In the genomic region with DNA sequence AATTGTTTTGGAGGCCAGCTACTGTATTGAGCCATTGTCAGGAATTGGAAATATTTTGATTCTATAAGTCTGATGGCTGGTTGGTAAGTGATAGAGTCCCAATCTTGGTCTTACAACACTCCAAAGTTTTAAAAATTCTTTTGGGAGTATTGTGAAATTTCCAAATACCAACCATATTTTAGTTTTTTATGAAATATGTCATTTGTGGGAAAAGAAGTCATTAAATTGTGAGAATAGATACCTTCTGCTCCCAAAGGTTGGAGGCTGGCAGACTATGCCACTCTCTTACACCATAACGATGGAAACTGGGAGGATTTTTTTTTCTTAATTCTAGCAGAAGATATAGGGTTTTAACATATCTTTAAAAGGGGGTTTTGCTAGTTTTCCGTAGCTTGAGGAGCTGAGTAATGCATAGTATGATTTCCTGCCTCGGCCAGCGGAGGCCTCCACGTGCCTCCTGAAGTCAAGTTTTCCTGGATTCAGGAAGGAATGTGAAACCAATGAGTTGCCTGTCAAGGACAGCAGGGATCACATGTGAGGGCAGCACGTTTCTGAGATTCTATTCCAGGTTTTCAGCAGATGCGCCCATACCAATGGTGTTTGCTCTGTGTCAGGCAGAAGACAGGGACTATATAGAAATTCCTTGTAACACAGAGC, we compare ENCODE assay signal across 17 cellular contexts.
DNase-seq lines count a peak whose midpoint lies in the region; ATAC-seq and TF ChIP-seq lines count a peak whose summit lies in the region.
"Had no signal": no experiment of that assay in that cellular context is flagged by ENCODE, and none has a peak within 500 bp of the region (broad histone marks: within the 10 kb centered on the region; RNA-seq: fewer than 3 reads in every experiment).

No MANE protein-coding gene starts in this region.

- no peaks in the 10 kb centered on the region for H3K27me3 Mint-ChIP-seq in chondrocyte (ENCODE audit: low read depth)
- H3K27me3 Mint-ChIP-seq: activated CD8-positive, alpha-beta T cell treated with anti-CD3 and anti-CD28 coated beads for 36 hours had no signal

- ATAC-seq in GM19463 (IDR thresholded peaks at IDR 0.05; ENCODE audit: unreplicated experiment) = no peak
- ATAC-seq: activated CD8-positive, alpha-beta T cell treated with anti-CD3 and anti-CD28 coated beads for 36 hours had no signal

- H3K4me1 Mint-ChIP-seq in chondrocyte (ENCODE audit: low read depth) = peaks cover 14% of the 10 kb centered on the region
- H3K4me1 Mint-ChIP-seq: CD4-positive, CD25-positive, alpha-beta regulatory T cell had no signal

- H3K4me3 ChIP-seq in AG09309 (ENCODE audit: control insufficient read depth, low read depth, low read length) (no peak overlapping the region), kidney epithelial cell (ENCODE audit: low read depth, low read length) (no peak overlapping the region)
- H3K4me3 ChIP-seq: Peyer's patch had no signal

- H3K9me3 Mint-ChIP-seq in chondrocyte (ENCODE audit: low read depth) = peaks cover 9% of the 10 kb centered on the region
- H3K9me3 Mint-ChIP-seq: activated naive CD4-positive, alpha-beta T cell treated with anti-CD3 and anti-CD28 coated beads for 36 hours had no signal

- no peak for DNase-seq in AG09309 (ENCODE audit: low read depth)
- DNase-seq in HS-5 (ENCODE audit: low read depth) = peak; percentile 58
- DNase-seq in chondrocyte (ENCODE audit: low spot score) = no peak
- DNase-seq in kidney epithelial cell (ENCODE audit: low read depth) = no peak
- DNase-seq in T-helper 9 cell = no peak
- no peak for DNase-seq in activated effector memory CD4-positive, alpha-beta T cell treated with anti-CD3 and anti-CD28 coated beads, Interleukin-2, amount 50 U/mL, for 16 hours
- no peak for DNase-seq in C1 segment of cervical spinal cord (lab: John Stamatoyannopoulos, UW)
- DNase-seq: activated CD8-positive, alpha-beta T cell treated with anti-CD3 and anti-CD28 coated beads for 36 hours; activated naive CD4-positive, alpha-beta T cell treated with anti-CD3 and anti-CD28 coated beads for 36 hours; CD4-positive, CD25-positive, alpha-beta regulatory T cell; cerebellar nuclear complex; kidney; NCI-H446; Peyer's patch; stimulated activated naive CD4-positive, alpha-beta T cell treated with Interleukin-2 at 50 U/mL for 16 hours; T1000 had no signal

- H3K36me3 ChIP-seq in kidney epithelial cell (ENCODE audit: control insufficient read depth, insufficient read depth, low read length) = no peaks in the 10 kb centered on the region
- H3K36me3 ChIP-seq: Peyer's patch had no signal

- no peaks in the 10 kb centered on the region for H3K27me3 ChIP-seq in kidney epithelial cell (ENCODE audit: control insufficient read depth, insufficient read depth, low read length)
- H3K27me3 ChIP-seq: Peyer's patch had no signal

- H3K27ac Mint-ChIP-seq in chondrocyte (ENCODE audit: unreplicated experiment) = peak overlapping the region; percentile 72
- H3K27ac Mint-ChIP-seq: activated CD8-positive, alpha-beta T cell treated with anti-CD3 and anti-CD28 coated beads for 36 hours; activated naive CD4-positive, alpha-beta T cell treated with anti-CD3 and anti-CD28 coated beads for 36 hours; CD4-positive, CD25-positive, alpha-beta regulatory T cell had no signal

- peaks cover 4% of the 10 kb centered on the region for H3K36me3 Mint-ChIP-seq in chondrocyte (ENCODE audit: low read depth)
- H3K36me3 Mint-ChIP-seq: CD4-positive, CD25-positive, alpha-beta regulatory T cell had no signal

- peak; percentile 8 for TF ChIP-seq CTCF in AG09309 (IDR thresholded peaks at IDR 0.05; ENCODE audit: control insufficient read depth, insufficient read depth, low read depth, low read length, missing control alignments)
- TF ChIP-seq CTCF in chondrocyte (IDR thresholded peaks at IDR 0.05) = peak; percentile 60
- TF ChIP-seq CTCF in kidney epithelial cell (IDR thresholded peaks at IDR 0.05; ENCODE audit: insufficient read depth, low read length, poor library complexity, severe bottlenecking) = peak; percentile 16

- H3K4me3 Mint-ChIP-seq in chondrocyte (ENCODE audit: unreplicated experiment) = no peak overlapping the region
- H3K4me3 Mint-ChIP-seq: activated CD8-positive, alpha-beta T cell treated with anti-CD3 and anti-CD28 coated beads for 36 hours; activated naive CD4-positive, alpha-beta T cell treated with anti-CD3 and anti-CD28 coated beads for 36 hours; CD4-positive, CD25-positive, alpha-beta regulatory T cell had no signal

Comparison
In these comparisons a context has a peak if more than half of its experiments do, and no peak if none do; other contexts are left out.
1. CTCF ChIP-seq: peak in every context shown above with its lines; median percentile 60 in chondrocyte; 16 in kidney epithelial cell; 8 in AG09309.